ENCODE assay signal across 8 cellular contexts in the genomic region with DNA sequence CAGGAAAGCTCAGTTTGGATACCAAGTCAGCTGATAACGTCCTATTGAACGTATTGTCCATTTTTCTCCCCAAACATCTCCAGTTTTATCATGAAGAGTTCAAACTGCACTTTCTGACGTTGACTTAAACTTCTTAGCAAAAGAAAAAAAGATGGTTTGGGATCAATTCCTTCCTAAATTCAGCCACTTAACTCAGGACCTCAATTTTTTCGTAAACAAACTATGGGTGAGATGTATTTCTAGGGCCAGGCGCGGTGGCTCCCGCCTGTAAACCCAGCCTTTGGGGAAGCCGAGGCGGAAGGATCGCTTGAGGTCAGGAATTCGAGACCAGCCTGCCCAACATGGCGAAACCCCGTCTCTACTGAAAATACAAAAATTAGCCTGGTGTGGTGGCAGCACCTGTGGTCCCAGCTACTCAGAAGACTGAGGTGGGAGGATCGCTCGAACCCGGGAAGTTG.
DNase-seq lines count a peak whose midpoint lies in the region; ATAC-seq, FAIRE-seq and TF ChIP-seq lines count a peak whose summit lies in the region.

No MANE protein-coding gene starts in this region.

- DNase-seq in LNCaP clone FGC (ENCODE audit: low read depth) (no peak), coronary artery (ENCODE audit: low spot score) (no peak), nephron progenitor cell (no peak), NCI-H226 (no peak), NCI-H524 (lab: John Stamatoyannopoulos, UW) (no peak), RCC 7860 (ENCODE audit: low spot score) (no peak)

- H3K36me3 ChIP-seq in BLaER1 treated with 17β-estradiol and CSF1 and Interleukin-3, amounts not matched to agents 10 nM and 100 nM: peaks cover 5 to 27% (median 16%) of the 10 kb centered on the region in 11 experiments; a peak in 18 of 22 replicates

- peaks cover 17 to 23% (median 19%) of the 10 kb centered on the region in 10 experiments for H3K4me1 ChIP-seq in BLaER1 treated with 17β-estradiol and CSF1 and Interleukin-3, amounts not matched to agents 10 nM and 100 nM

- peaks cover 14% of the 10 kb centered on the region for H3K9me3 Mint-ChIP-seq in nephron progenitor cell

- H3K27ac ChIP-seq in BLaER1 treated with 17β-estradiol and CSF1 and Interleukin-3, amounts not matched to agents 10 nM and 100 nM: peak overlapping the region in 7 of 11 experiments; percentile 90 to 99 (median 97); a peak in 8 of 22 replicates
- H3K27ac ChIP-seq in coronary artery: peak overlapping the region; percentile 43 to 86

- TF ChIP-seq CTCF in LNCaP clone FGC (IDR thresholded peaks at IDR 0.05; ENCODE audit: control insufficient read depth, extremely low read depth, insufficient read depth) (no peak), coronary artery (IDR thresholded peaks at IDR 0.05) (no peak), nephron progenitor cell (IDR thresholded peaks at IDR 0.05) (no peak)

- H3K27me3 ChIP-seq in BLaER1 treated with 17β-estradiol and CSF1 and Interleukin-3, amounts not matched to agents 10 nM and 100 nM: no peaks in the 10 kb centered on the region

- peaks cover 9 to 22% (median 20%) of the 10 kb centered on the region in 11 experiments; a peak in 18 of 22 replicates for H4K20me1 ChIP-seq in BLaER1 treated with 17β-estradiol and CSF1 and Interleukin-3, amounts not matched to agents 10 nM and 100 nM

- no peaks in the 10 kb centered on the region for H3K9me3 ChIP-seq in BLaER1 treated with 17β-estradiol and CSF1 and Interleukin-3, amounts not matched to agents 10 nM and 100 nM (replicated peaks in 1 of 11)

- H3K4me1 Mint-ChIP-seq in nephron progenitor cell: peaks cover 29% of the 10 kb centered on the region

- H3K27ac Mint-ChIP-seq in nephron progenitor cell: no peak overlapping the region

- peak overlapping the region; percentile 94 for H3K4me3 Mint-ChIP-seq in nephron progenitor cell

- peak overlapping the region; percentile 82 to 100 (median 96) for H3K4me2 ChIP-seq in BLaER1 treated with 17β-estradiol and CSF1 and Interleukin-3, amounts not matched to agents 10 nM and 100 nM

- peak overlapping the region; percentile 84 to 99 (median 92); a peak in 19 of 20 replicates for H3K4me3 ChIP-seq in BLaER1 treated with 17β-estradiol and CSF1 and Interleukin-3, amounts not matched to agents 10 nM and 100 nM
- H3K4me3 ChIP-seq in LNCaP clone FGC (ENCODE audit: low read depth, low read length): peak overlapping the region; percentile 85
- H3K4me3 ChIP-seq in coronary artery: peak overlapping the region; percentile 96

- H3K36me3 Mint-ChIP-seq in nephron progenitor cell (ENCODE audit: low read depth): peaks cover 40% of the 10 kb centered on the region

- H3K9ac ChIP-seq in BLaER1 treated with 17β-estradiol and CSF1 and Interleukin-3, amounts not matched to agents 10 nM and 100 nM: peak overlapping the region; percentile 93 to 100 (median 97); a peak in 14 of 22 replicates

- H3K27me3 Mint-ChIP-seq in nephron progenitor cell (ENCODE audit: low read depth, poor library complexity): no peaks in the 10 kb centered on the region

- ATAC-seq in HG02840 (IDR thresholded peaks at IDR 0.05; ENCODE audit: low FRiP score, unreplicated experiment): no peak

- no peak for FAIRE-seq in RCC 7860 (lab: Jason Lieb, UNC)
